1 cellular context compared by ENCODE assay signal in the genomic region with DNA sequence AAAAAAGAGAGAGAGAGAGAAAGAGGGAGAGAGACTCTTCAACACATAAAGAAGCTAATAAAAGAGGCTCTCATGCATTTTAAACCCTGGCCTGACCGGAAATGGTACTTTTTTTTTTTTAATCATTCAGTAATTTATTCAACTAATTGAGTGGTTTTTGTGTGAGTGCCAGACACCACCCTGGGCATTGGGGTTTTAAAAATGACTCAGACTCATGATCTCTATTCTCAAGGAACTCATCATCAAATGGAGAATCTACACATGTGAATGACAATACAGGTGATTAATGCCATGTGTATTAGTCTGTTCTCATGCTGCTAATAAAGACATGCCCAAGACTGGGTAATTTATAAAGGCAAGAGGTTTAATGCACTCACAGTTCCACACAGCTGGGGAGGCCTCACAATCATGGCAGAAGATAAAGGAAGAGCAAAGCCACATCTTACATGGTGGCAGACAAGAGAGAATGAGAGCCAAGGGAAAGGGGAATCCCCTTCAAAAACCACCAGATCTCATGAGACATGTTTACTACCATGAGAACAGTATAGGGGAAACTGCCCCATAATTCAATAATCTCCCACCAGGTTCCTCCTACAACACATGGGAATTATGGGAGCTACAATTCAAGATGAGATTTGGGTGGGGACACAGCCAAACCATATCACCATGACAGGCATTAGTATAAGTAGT.
TF ChIP-seq lines count a peak whose summit lies in the region.

No MANE protein-coding gene starts in this region.

TF ChIP-seq in GM12878, 131 proteins besides CTCF, POLR2A, EP300 and RAD21 (continued from another document):
- TF ChIP-seq, protein P1, sequence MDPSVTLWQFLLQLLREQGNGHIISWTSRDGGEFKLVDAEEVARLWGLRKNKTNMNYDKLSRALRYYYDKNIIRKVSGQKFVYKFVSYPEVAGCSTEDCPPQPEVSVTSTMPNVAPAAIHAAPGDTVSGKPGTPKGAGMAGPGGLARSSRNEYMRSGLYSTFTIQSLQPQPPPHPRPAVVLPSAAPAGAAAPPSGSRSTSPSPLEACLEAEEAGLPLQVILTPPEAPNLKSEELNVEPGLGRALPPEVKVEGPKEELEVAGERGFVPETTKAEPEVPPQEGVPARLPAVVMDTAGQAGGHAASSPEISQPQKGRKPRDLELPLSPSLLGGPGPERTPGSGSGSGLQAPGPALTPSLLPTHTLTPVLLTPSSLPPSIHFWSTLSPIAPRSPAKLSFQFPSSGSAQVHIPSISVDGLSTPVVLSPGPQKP (IDR thresholded peaks at IDR 0.05; ENCODE audit: low read depth, low read length) = no peak
- TF ChIP-seq PAX5 (IDR thresholded peaks at IDR 0.05; ENCODE audit: borderline replicate concordance, low read depth, low read length) (no peak), IKZF1 (conservative IDR thresholded peaks at IDR 0.05) (no peak), GATAD2B (conservative IDR thresholded peaks at IDR 0.05; ENCODE audit: low read depth) (no peak), CBFB (IDR thresholded peaks at IDR 0.05; ENCODE audit: low read depth) (no peak), BCL11A (IDR thresholded peaks at IDR 0.05; ENCODE audit: low read depth, low read length) (no peak), MEF2B (IDR thresholded peaks at IDR 0.05; ENCODE audit: partially characterized antibody, poor library complexity, severe bottlenecking) (peak; percentile 66), ZNF384 (IDR thresholded peaks at IDR 0.05; ENCODE audit: borderline replicate concordance, low read depth, low read length) (no peak), POLR2AphosphoS5 (IDR thresholded peaks at IDR 0.05; ENCODE audit: low read length) (no peak), KLF5 (IDR thresholded peaks at IDR 0.05; ENCODE audit: partially characterized antibody) (no peak), ZNF274 (IDR thresholded peaks at IDR 0.05; ENCODE audit: insufficient read depth, insufficient read length) (no peak), RUNX3 (IDR thresholded peaks at IDR 0.05; ENCODE audit: low read length) (peak; percentile 23; the same call in 1 of the 2 replicates)
- TF ChIP-seq, protein P2, sequence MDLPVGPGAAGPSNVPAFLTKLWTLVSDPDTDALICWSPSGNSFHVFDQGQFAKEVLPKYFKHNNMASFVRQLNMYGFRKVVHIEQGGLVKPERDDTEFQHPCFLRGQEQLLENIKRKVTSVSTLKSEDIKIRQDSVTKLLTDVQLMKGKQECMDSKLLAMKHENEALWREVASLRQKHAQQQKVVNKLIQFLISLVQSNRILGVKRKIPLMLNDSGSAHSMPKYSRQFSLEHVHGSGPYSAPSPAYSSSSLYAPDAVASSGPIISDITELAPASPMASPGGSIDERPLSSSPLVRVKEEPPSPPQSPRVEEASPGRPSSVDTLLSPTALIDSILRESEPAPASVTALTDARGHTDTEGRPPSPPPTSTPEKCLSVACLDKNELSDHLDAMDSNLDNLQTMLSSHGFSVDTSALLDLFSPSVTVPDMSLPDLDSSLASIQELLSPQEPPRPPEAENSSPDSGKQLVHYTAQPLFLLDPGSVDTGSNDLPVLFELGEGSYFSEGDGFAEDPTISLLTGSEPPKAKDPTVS (IDR thresholded peaks at IDR 0.05; ENCODE audit: low read depth, low read length) = no peak
- TF ChIP-seq, protein P3, sequence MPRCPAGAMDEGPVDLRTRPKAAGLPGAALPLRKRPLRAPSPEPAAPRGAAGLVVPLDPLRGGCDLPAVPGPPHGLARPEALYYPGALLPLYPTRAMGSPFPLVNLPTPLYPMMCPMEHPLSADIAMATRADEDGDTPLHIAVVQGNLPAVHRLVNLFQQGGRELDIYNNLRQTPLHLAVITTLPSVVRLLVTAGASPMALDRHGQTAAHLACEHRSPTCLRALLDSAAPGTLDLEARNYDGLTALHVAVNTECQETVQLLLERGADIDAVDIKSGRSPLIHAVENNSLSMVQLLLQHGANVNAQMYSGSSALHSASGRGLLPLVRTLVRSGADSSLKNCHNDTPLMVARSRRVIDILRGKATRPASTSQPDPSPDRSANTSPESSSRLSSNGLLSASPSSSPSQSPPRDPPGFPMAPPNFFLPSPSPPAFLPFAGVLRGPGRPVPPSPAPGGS (IDR thresholded peaks at IDR 0.05; ENCODE audit: borderline replicate concordance, insufficient read depth, low read depth, low read length, poor library complexity, severe bottlenecking) = no peak
- TF ChIP-seq, protein P4, sequence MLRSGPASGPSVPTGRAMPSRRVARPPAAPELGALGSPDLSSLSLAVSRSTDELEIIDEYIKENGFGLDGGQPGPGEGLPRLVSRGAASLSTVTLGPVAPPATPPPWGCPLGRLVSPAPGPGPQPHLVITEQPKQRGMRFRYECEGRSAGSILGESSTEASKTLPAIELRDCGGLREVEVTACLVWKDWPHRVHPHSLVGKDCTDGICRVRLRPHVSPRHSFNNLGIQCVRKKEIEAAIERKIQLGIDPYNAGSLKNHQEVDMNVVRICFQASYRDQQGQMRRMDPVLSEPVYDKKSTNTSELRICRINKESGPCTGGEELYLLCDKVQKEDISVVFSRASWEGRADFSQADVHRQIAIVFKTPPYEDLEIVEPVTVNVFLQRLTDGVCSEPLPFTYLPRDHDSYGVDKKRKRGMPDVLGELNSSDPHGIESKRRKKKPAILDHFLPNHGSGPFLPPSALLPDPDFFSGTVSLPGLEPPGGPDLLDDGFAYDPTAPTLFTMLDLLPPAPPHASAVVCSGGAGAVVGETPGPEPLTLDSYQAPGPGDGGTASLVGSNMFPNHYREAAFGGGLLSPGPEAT (IDR thresholded peaks at IDR 0.05; ENCODE audit: low read depth) = 0 out of 2 replicates have a peak, but pooled peaks have one; percentile 21
- TF ChIP-seq, protein P5, sequence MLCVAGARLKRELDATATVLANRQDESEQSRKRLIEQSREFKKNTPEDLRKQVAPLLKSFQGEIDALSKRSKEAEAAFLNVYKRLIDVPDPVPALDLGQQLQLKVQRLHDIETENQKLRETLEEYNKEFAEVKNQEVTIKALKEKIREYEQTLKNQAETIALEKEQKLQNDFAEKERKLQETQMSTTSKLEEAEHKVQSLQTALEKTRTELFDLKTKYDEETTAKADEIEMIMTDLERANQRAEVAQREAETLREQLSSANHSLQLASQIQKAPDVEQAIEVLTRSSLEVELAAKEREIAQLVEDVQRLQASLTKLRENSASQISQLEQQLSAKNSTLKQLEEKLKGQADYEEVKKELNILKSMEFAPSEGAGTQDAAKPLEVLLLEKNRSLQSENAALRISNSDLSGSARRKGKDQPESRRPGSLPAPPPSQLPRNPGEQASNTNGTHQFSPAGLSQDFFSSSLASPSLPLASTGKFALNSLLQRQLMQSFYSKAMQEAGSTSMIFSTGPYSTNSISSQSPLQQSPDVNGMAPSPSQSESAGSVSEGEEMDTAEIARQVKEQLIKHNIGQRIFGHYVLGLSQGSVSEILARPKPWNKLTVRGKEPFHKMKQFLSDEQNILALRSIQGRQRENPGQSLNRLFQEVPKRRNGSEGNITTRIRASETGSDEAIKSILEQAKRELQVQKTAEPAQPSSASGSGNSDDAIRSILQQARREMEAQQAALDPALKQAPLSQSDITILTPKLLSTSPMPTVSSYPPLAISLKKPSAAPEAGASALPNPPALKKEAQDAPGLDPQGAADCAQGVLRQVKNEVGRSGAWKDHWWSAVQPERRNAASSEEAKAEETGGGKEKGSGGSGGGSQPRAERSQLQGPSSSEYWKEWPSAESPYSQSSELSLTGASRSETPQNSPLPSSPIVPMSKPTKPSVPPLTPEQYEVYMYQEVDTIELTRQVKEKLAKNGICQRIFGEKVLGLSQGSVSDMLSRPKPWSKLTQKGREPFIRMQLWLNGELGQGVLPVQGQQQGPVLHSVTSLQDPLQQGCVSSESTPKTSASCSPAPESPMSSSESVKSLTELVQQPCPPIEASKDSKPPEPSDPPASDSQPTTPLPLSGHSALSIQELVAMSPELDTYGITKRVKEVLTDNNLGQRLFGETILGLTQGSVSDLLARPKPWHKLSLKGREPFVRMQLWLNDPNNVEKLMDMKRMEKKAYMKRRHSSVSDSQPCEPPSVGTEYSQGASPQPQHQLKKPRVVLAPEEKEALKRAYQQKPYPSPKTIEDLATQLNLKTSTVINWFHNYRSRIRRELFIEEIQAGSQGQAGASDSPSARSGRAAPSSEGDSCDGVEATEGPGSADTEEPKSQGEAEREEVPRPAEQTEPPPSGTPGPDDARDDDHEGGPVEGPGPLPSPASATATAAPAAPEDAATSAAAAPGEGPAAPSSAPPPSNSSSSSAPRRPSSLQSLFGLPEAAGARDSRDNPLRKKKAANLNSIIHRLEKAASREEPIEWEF (IDR thresholded peaks at IDR 0.05; ENCODE audit: insufficient replicate concordance, low read depth, low read length) = no peak
